1 cellular context compared by ENCODE assay signal in the genomic region with DNA sequence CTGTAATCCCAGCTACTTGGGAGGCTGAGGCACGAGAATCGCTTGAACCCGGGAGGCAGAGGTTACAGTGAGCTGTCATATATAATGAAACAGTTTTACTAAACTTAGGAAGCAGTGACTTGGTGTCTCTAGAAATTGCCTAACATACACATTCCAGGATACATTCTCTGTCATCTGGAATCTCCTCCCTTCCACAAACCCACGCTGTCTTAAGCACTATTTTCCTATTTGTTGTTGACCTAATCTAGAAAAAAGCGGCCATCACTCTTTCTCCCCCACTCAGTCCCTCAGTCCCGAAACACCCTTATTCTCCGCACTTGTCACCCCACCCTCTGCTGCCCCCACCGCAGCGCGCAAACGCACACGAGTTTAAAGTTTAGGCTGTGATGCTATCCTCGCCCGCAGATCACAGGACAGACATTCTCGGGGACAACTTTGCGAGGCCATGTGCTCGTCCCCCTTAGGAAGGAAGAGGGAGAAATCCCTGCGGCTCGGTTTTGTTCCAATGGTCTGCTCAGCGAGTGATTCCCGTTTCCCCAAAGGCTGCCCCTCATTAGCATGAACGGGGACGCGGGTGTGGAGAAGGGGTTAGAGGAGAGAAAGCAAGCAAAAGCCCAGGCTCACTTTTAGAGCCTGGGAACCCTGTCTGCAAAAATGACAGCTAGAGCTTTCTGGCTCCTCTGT.
TF ChIP-seq lines count a peak whose summit lies in the region.

No MANE protein-coding gene starts in this region.

TF ChIP-seq in A549, 52 proteins besides CTCF, POLR2A, EP300 and RAD21:
- TF ChIP-seq, protein P1, sequence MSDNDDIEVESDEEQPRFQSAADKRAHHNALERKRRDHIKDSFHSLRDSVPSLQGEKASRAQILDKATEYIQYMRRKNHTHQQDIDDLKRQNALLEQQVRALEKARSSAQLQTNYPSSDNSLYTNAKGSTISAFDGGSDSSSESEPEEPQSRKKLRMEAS (IDR thresholded peaks at IDR 0.05) = peak; percentile 38
- TF ChIP-seq RNF2 (IDR thresholded peaks at IDR 0.05; ENCODE audit: borderline replicate concordance, low read depth) = 0 out of 2 replicates have a peak, but pooled peaks have one; percentile 63
